Comparison of ENCODE assay signal across 1 cellular context in genomic region chr6:32190054-32190945, GRCh38.
TF ChIP-seq lines count a peak whose summit lies in the region.

A gene with protein sequence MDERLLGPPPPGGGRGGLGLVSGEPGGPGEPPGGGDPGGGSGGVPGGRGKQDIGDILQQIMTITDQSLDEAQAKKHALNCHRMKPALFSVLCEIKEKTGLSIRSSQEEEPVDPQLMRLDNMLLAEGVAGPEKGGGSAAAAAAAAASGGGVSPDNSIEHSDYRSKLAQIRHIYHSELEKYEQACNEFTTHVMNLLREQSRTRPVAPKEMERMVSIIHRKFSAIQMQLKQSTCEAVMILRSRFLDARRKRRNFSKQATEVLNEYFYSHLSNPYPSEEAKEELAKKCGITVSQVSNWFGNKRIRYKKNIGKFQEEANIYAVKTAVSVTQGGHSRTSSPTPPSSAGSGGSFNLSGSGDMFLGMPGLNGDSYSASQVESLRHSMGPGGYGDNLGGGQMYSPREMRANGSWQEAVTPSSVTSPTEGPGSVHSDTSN (minus strand): TSS chr6:32190202. CDS start chr6:32189915, 287 bp downstream.

TF ChIP-seq in HEK293, 187 proteins besides CTCF, POLR2A, EP300 and RAD21 (continued from another document and continues in another):
- TF ChIP-seq ZBTB11 (tag by site-specific recombination; conservative IDR thresholded peaks at IDR 0.05; ENCODE audit: low read depth) (peak; percentile 49), KLF9 (tag by site-specific recombination; IDR thresholded peaks at IDR 0.05; ENCODE audit: low read depth) (peak; percentile 87), ZNF26 (tag by site-specific recombination; IDR thresholded peaks at IDR 0.05) (no peak), ZNF561 (tag by site-specific recombination; IDR thresholded peaks at IDR 0.05; ENCODE audit: borderline replicate concordance) (0 out of 2 replicates have a peak, but pooled peaks have one; percentile 37), ZNF274 (IDR thresholded peaks at IDR 0.05; ENCODE audit: low read length) (no peak), ZNF274 (tag by site-specific recombination; IDR thresholded peaks at IDR 0.05; ENCODE audit: borderline replicate concordance) (no peak), ZNF2 (tag by site-specific recombination; IDR thresholded peaks at IDR 0.05) (peak; percentile 61; the same call in 1 of the 2 replicates), ZNF324 (tag by site-specific recombination; IDR thresholded peaks at IDR 0.05) (peak; percentile 76), SP7 (tag by site-specific recombination; IDR thresholded peaks at IDR 0.05) (peak; percentile 80), HOXD13 (CRISPR knock-in tag; IDR thresholded peaks at IDR 0.05; ENCODE audit: borderline replicate concordance) (0 out of 2 replicates have a peak, but pooled peaks have one; percentile 56), GLIS2 (tag by site-specific recombination; IDR thresholded peaks at IDR 0.05) (peak; percentile 79), ZBTB21 (tag by site-specific recombination; IDR thresholded peaks at IDR 0.05) (peak; percentile 28; the same call in 1 of the 2 replicates), ZFP69B (tag by site-specific recombination; IDR thresholded peaks at IDR 0.05) (peak; percentile 56; the same call in 1 of the 2 replicates), ZNF549 (tag by site-specific recombination; IDR thresholded peaks at IDR 0.05) (no peak), ZBTB7A (tag by site-specific recombination; IDR thresholded peaks at IDR 0.05; ENCODE audit: low read depth) (peak; percentile 73; the same call in 1 of the 2 replicates), ZNF580 (tag by site-specific recombination; IDR thresholded peaks at IDR 0.05) (0 out of 2 replicates have a peak, but pooled peaks have one; percentile 42), ZBTB6 (tag by site-specific recombination; IDR thresholded peaks at IDR 0.05) (peak; percentile 4; the same call in 1 of the 2 replicates), KLF8 (tag by site-specific recombination; IDR thresholded peaks at IDR 0.05) (peak; percentile 86), ZNF585B (tag by site-specific recombination; IDR thresholded peaks at IDR 0.05) (no peak), ZIC2 (tag by site-specific recombination; IDR thresholded peaks at IDR 0.05) (peak; percentile 91), ZNF138 (tag by site-specific recombination; IDR thresholded peaks at IDR 0.05; ENCODE audit: borderline replicate concordance) (no peak), SP2 (tag by site-specific recombination; IDR thresholded peaks at IDR 0.05) (peak; percentile 98), GLIS1 (tag by site-specific recombination; IDR thresholded peaks at IDR 0.05) (peak; percentile 67), ZNF10 (tag by site-specific recombination; IDR thresholded peaks at IDR 0.05) (no peak), WT1 (tag by site-specific recombination; IDR thresholded peaks at IDR 0.05) (peak; percentile 95), ZBTB8A (tag by site-specific recombination; IDR thresholded peaks at IDR 0.05) (0 out of 2 replicates have a peak, but pooled peaks have one; percentile 31), ZNF76 (tag by site-specific recombination; IDR thresholded peaks at IDR 0.05; ENCODE audit: borderline replicate concordance, low read depth) (0 out of 2 replicates have a peak, but pooled peaks have one; percentile 17), ZNF391 (tag by site-specific recombination; IDR thresholded peaks at IDR 0.05; ENCODE audit: borderline replicate concordance, low read depth) (0 out of 2 replicates have a peak, but pooled peaks have one; percentile 27), BCL11A (tag by site-specific recombination; IDR thresholded peaks at IDR 0.05; ENCODE audit: low read depth) (peak; percentile 77), BCL11B (tag by site-specific recombination; IDR thresholded peaks at IDR 0.05; ENCODE audit: low read depth) (peak; percentile 25; the same call in 1 of the 2 replicates), ZNF140 (tag by site-specific recombination; IDR thresholded peaks at IDR 0.05) (no peak), ZNF600 (tag by site-specific recombination; IDR thresholded peaks at IDR 0.05) (peak; percentile 70; the same call in 1 of the 2 replicates), ZNF335 (tag by site-specific recombination; conservative IDR thresholded peaks at IDR 0.05) (peak; percentile 69)
- TF ChIP-seq, protein P1, sequence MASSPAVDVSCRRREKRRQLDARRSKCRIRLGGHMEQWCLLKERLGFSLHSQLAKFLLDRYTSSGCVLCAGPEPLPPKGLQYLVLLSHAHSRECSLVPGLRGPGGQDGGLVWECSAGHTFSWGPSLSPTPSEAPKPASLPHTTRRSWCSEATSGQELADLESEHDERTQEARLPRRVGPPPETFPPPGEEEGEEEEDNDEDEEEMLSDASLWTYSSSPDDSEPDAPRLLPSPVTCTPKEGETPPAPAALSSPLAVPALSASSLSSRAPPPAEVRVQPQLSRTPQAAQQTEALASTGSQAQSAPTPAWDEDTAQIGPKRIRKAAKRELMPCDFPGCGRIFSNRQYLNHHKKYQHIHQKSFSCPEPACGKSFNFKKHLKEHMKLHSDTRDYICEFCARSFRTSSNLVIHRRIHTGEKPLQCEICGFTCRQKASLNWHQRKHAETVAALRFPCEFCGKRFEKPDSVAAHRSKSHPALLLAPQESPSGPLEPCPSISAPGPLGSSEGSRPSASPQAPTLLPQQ (tag by site-specific recombination; IDR thresholded peaks at IDR 0.05), result peak; percentile 65; the same call in 1 of the 2 replicates
- TF ChIP-seq, protein P2, sequence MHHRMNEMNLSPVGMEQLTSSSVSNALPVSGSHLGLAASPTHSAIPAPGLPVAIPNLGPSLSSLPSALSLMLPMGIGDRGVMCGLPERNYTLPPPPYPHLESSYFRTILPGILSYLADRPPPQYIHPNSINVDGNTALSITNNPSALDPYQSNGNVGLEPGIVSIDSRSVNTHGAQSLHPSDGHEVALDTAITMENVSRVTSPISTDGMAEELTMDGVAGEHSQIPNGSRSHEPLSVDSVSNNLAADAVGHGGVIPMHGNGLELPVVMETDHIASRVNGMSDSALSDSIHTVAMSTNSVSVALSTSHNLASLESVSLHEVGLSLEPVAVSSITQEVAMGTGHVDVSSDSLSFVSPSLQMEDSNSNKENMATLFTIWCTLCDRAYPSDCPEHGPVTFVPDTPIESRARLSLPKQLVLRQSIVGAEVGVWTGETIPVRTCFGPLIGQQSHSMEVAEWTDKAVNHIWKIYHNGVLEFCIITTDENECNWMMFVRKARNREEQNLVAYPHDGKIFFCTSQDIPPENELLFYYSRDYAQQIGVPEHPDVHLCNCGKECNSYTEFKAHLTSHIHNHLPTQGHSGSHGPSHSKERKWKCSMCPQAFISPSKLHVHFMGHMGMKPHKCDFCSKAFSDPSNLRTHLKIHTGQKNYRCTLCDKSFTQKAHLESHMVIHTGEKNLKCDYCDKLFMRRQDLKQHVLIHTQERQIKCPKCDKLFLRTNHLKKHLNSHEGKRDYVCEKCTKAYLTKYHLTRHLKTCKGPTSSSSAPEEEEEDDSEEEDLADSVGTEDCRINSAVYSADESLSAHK (tag by site-specific recombination; IDR thresholded peaks at IDR 0.05), result peak; percentile 26; the same call in 1 of the 2 replicates
- TF ChIP-seq, protein P3, sequence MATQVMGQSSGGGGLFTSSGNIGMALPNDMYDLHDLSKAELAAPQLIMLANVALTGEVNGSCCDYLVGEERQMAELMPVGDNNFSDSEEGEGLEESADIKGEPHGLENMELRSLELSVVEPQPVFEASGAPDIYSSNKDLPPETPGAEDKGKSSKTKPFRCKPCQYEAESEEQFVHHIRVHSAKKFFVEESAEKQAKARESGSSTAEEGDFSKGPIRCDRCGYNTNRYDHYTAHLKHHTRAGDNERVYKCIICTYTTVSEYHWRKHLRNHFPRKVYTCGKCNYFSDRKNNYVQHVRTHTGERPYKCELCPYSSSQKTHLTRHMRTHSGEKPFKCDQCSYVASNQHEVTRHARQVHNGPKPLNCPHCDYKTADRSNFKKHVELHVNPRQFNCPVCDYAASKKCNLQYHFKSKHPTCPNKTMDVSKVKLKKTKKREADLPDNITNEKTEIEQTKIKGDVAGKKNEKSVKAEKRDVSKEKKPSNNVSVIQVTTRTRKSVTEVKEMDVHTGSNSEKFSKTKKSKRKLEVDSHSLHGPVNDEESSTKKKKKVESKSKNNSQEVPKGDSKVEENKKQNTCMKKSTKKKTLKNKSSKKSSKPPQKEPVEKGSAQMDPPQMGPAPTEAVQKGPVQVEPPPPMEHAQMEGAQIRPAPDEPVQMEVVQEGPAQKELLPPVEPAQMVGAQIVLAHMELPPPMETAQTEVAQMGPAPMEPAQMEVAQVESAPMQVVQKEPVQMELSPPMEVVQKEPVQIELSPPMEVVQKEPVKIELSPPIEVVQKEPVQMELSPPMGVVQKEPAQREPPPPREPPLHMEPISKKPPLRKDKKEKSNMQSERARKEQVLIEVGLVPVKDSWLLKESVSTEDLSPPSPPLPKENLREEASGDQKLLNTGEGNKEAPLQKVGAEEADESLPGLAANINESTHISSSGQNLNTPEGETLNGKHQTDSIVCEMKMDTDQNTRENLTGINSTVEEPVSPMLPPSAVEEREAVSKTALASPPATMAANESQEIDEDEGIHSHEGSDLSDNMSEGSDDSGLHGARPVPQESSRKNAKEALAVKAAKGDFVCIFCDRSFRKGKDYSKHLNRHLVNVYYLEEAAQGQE (tag by site-specific recombination; IDR thresholded peaks at IDR 0.05), result peak; percentile 53; the same call in 1 of the 2 replicates
- TF ChIP-seq, protein P4, sequence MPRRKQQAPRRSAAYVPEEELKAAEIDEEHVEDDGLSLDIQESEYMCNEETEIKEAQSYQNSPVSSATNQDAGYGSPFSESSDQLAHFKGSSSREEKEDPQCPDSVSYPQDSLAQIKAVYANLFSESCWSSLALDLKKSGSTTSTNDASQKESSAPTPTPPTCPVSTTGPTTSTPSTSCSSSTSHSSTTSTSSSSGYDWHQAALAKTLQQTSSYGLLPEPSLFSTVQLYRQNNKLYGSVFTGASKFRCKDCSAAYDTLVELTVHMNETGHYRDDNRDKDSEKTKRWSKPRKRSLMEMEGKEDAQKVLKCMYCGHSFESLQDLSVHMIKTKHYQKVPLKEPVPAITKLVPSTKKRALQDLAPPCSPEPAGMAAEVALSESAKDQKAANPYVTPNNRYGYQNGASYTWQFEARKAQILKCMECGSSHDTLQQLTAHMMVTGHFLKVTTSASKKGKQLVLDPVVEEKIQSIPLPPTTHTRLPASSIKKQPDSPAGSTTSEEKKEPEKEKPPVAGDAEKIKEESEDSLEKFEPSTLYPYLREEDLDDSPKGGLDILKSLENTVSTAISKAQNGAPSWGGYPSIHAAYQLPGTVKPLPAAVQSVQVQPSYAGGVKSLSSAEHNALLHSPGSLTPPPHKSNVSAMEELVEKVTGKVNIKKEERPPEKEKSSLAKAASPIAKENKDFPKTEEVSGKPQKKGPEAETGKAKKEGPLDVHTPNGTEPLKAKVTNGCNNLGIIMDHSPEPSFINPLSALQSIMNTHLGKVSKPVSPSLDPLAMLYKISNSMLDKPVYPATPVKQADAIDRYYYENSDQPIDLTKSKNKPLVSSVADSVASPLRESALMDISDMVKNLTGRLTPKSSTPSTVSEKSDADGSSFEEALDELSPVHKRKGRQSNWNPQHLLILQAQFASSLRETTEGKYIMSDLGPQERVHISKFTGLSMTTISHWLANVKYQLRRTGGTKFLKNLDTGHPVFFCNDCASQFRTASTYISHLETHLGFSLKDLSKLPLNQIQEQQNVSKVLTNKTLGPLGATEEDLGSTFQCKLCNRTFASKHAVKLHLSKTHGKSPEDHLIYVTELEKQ (tag by site-specific recombination; IDR thresholded peaks at IDR 0.05; ENCODE audit: borderline replicate concordance), result no peak; the same call in 1 of the 2 replicates
- TF ChIP-seq, protein P5, sequence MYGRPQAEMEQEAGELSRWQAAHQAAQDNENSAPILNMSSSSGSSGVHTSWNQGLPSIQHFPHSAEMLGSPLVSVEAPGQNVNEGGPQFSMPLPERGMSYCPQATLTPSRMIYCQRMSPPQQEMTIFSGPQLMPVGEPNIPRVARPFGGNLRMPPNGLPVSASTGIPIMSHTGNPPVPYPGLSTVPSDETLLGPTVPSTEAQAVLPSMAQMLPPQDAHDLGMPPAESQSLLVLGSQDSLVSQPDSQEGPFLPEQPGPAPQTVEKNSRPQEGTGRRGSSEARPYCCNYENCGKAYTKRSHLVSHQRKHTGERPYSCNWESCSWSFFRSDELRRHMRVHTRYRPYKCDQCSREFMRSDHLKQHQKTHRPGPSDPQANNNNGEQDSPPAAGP (tag by site-specific recombination; IDR thresholded peaks at IDR 0.05), result peak; percentile 79; the same call in 1 of the 2 replicates
